ENCODE assay signal across 8 cellular contexts in the genomic region with DNA sequence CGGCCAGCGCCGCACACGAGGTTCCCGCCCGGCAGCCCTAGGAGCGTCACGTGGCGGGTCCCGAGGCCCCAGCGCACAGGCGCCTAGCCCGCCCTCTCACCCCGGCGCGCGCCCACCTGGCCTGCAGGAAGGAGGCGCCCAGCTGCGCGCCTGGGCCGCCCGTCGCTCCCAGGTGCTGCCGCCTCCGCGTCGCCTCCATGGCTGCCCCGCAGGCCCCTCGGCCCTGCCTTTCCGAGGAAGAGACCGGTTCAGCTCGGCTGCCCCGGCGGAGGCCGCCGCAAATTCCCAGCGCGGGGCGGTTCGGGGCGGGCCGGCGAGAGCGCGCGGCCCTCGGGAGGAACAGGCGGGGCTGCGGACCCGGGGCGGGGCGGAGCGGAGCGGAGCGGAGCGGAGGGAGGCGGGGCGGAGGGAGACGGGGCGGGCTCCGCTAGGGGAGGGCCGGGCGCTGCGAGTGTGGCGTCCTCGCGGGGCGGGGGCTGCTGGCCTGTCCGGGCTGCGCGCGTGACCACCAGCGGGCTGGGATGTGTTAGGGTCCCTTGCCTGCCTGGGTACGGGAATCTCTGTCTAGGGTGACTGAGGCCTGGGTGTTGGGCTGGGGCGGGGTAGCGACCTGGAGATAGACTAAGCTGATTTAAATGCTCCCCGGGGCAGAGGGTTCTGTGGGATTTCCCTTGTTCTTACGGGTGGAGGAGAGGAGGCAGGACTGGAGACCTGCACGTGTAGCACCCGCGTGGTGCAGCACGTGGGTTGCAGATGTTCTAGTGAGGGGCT. TPM values are rescaled to one million over a fixed set of nuclear protein-coding genes. Genes with fewer than 3 reads are reported as not detected.
A peak's percentile ranks its signal among the peaks of the same experiment; 100 is the strongest.
DNase-seq lines count a peak whose midpoint lies in the region; ATAC-seq, FAIRE-seq and TF ChIP-seq lines count a peak whose summit lies in the region.

Gene CLN6 (minus strand): TSS at position 343 of the 771 bp plus-strand sequence. CDS start 144 bp downstream, at position 199.

- POLR2A ChIA-PET in OCI-LY7 (lab: Charles Lee): interaction anchor here (0.6 to 0.7 kb wide), 2 partner anchors 14 to 67 kb away, joined by 3 read pairs; no protein-coding TSS in a partner anchor

- H3K9me3 ChIP-seq in OCI-LY7 (ENCODE audit: low read length) (no peaks in the 10 kb centered on the region), mucosa of descending colon (no peaks in the 10 kb centered on the region)

- H3K27ac ChIP-seq in OCI-LY7 (ENCODE audit: low read depth, low read length, poor library complexity, severe bottlenecking): peak within 1 kb of the TSS; percentile 80

- peaks cover 46% of the 10 kb centered on the region for H3K79me2 ChIP-seq in OCI-LY7 (ENCODE audit: insufficient read depth, low read depth, low read length)

- TF ChIP-seq CTCF in OCI-LY7 (conservative IDR thresholded peaks at IDR 0.05; ENCODE audit: low read length): no peak; the same call in 1 of the 2 replicates
- TF ChIP-seq CTCF in epithelial cell of esophagus (IDR thresholded peaks at IDR 0.05; ENCODE audit: insufficient read depth, low read depth, low read length, missing control alignments): no peak
- no peak for TF ChIP-seq CTCF in mucosa of descending colon (IDR thresholded peaks at IDR 0.05)

- DNase-seq in COLO829 (ENCODE audit: low spot score) (peak; percentile 69), HTR-8/SVneo (ENCODE audit: insufficient read length, low spot score) (peak; percentile 87), OCI-LY7 (ENCODE audit: low spot score) (peak; percentile 92), activated T-cell treated with anti-CD3 and anti-CD28 coated beads for 24 hours (ENCODE audit: low read depth) (peak; percentile 74), epithelial cell of esophagus (ENCODE audit: low read depth) (peak; percentile 87), mucosa of descending colon (peak; percentile 82 to 89 (median 88))
- DNase-seq in stimulated activated CD8-positive, alpha-beta memory T cell treated with anti-CD3 and anti-CD28 coated beads, Interleukin-4, amount 100 ng/mL, for 1 hour (ENCODE audit: low read depth in 2 of 2, low spot score in 1 of 2): peak; percentile 54 to 58

- FAIRE-seq in HTR-8/SVneo (lab: Jason Lieb, UNC): peak; percentile 86

- no TSS peak for BruUV-seq in OCI-LY7 (replicated peaks; lab: Mats Ljungman, UMichigan)

- H3K9me2 ChIP-seq in OCI-LY7 (ENCODE audit: insufficient read depth, low read length): no peaks in the 10 kb centered on the region

- H3K4me1 ChIP-seq in OCI-LY7 (ENCODE audit: insufficient read depth, low read length, poor library complexity, severe bottlenecking) (peaks cover 49% of the 10 kb centered on the region), mucosa of descending colon (ENCODE audit: low read depth) (peaks cover 25% of the 10 kb centered on the region)

- H4K20me1 ChIP-seq in OCI-LY7 (ENCODE audit: insufficient read depth, low read length): no peaks in the 10 kb centered on the region

- CTCF ChIA-PET in OCI-LY7 (lab: Charles Lee; ENCODE audit: unreplicated experiment): no interaction called here

- peak within 1 kb of the TSS; percentile 89 for H3K4me2 ChIP-seq in OCI-LY7 (ENCODE audit: low read length)

- H2AFZ ChIP-seq in OCI-LY7 (ENCODE audit: low read length): peak within 1 kb of the TSS; percentile 88

- H3K36me3 ChIP-seq in OCI-LY7 (ENCODE audit: insufficient read depth, low read length) (peaks cover 10% of the 10 kb centered on the region), mucosa of descending colon (ENCODE audit: low read depth) (no peaks in the 10 kb centered on the region)

- intact Hi-C loops in OCI-LY7 (cut with micrococcal nuclease; ENCODE audit: unreplicated experiment) (loop anchor here (1.0 to 5.0 kb wide), 5 partner anchors 40 to 447 kb away; partner anchors contain the start of gene PIAS1), mucosa of descending colon (cut with DNase I, micrococcal nuclease) (no loop called here)

- H3K4me3 ChIP-seq in OCI-LY7 (ENCODE audit: low read depth, low read length, poor library complexity, severe bottlenecking) (peak within 1 kb of the TSS; percentile 80), epithelial cell of esophagus (ENCODE audit: low read length) (peak within 1 kb of the TSS; percentile 83), mucosa of descending colon (peak within 1 kb of the TSS; percentile 67)

- ATAC-seq in GM21367 (IDR thresholded peaks at IDR 0.05; ENCODE audit: unreplicated experiment) (peak; percentile 58), mucosa of descending colon (peak; percentile 95)

RNA-seq across cellular contexts. Expression of gene CLN6, which starts in this region (rescaled TPM):
- total RNA-seq in OCI-LY7 (2014; rRNA removed; shearing (Covaris generic)): 50.3 and 60.2 TPM in 2 replicates
- total RNA-seq in OCI-LY7 (2022) (101 and 117 TPM in 2 replicates), mucosa of descending colon (10 to 100 TPM; 20.1 to 39.2 (median 31.0) TPM)

Comparison
In these comparisons a context has a peak if more than half of its experiments do, and no peak if none do; other contexts are left out.
1. Peak in every context shown above with its lines: DNase-seq, ATAC-seq, H3K4me3 ChIP-seq and H3K27ac ChIP-seq.